Comparison of ENCODE assay signal across 18 cellular contexts in the genomic region with DNA sequence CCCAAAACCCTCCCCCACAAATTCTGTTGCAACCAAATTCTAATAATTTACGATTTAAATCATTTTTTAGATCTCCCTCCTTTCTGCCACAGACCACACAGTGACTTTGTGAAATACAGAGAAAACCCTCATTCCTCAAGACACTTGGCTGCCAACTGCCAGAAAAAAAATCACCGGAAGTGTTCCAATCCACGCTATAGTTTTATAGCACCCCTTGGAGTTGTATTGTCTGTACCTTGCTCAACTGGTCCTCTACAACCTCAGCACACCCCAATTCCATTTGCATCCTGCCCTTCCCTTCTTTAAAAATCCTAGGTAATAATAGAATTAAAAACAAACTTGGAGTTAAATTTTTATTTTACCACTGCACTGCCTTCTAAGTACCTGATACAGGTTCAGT.
A peak's percentile ranks its signal among the peaks of the same experiment; 100 is the strongest.
DNase-seq lines count a peak whose midpoint lies in the region; ATAC-seq, FAIRE-seq and TF ChIP-seq lines count a peak whose summit lies in the region.
"Had no signal": no experiment of that assay in that cellular context is flagged by ENCODE, and none has a peak within 500 bp of the region (broad histone marks: within the 10 kb centered on the region; RNA-seq: fewer than 3 reads in every experiment).

No MANE protein-coding gene starts in this region.

- H3K27me3 ChIP-seq in GM23338 (ENCODE audit: insufficient read depth) (no peaks in the 10 kb centered on the region), astrocyte (ENCODE audit: insufficient read depth, low read length) (no peaks in the 10 kb centered on the region)

- POLR2A ChIA-PET in activated CD8-positive, alpha-beta T cell treated with anti-CD3 and anti-CD28 coated beads, Interleukin-2, amount 10 ng/mL, durations not matched to agents 7 days and 5 days (lab: Charles Lee), result no interaction called here

- H3K4me1 Mint-ChIP-seq in GM23338, result peaks cover 34% of the 10 kb centered on the region
- H3K4me1 Mint-ChIP-seq in astrocyte (ENCODE audit: low read depth, unreplicated experiment), result peaks cover 15% of the 10 kb centered on the region
- peaks cover 7% of the 10 kb centered on the region for H3K4me1 Mint-ChIP-seq in activated CD8-positive, alpha-beta T cell treated with anti-CD3 and anti-CD28 coated beads, Interleukin-2, amount 10 ng/mL, durations not matched to agents 7 days and 5 days (ENCODE audit: low read depth)

- peaks cover 5% of the 10 kb centered on the region for H3K27me3 Mint-ChIP-seq in GM23338 (ENCODE audit: insufficient read depth, low read depth, poor library complexity)
- H3K27me3 Mint-ChIP-seq in astrocyte (ENCODE audit: low read depth, unreplicated experiment), result no peaks in the 10 kb centered on the region
- H3K27me3 Mint-ChIP-seq in activated CD8-positive, alpha-beta T cell treated with anti-CD3 and anti-CD28 coated beads, Interleukin-2, amount 10 ng/mL, durations not matched to agents 7 days and 5 days (ENCODE audit: low read depth), result no peaks in the 10 kb centered on the region

- H3K27ac ChIP-seq in GM23338 (ENCODE audit: low read depth) (no peak overlapping the region), astrocyte (ENCODE audit: low read depth, low read length) (no peak overlapping the region)

- 0 out of 2 replicates have a peak overlapping the region, but pooled peaks have one; percentile 27 for H3K4me2 ChIP-seq in GM23338
- no peak overlapping the region for H3K4me2 ChIP-seq in astrocyte (ENCODE audit: low read length)

- intact Hi-C loops in mucosa of descending colon (cut with DNase I, micrococcal nuclease), result no loop called here

- H3K9me3 Mint-ChIP-seq in GM23338 (peaks cover 5% of the 10 kb centered on the region; the same call in 2 of the 3 replicates), astrocyte (ENCODE audit: unreplicated experiment) (peaks cover 11% of the 10 kb centered on the region)
- H3K9me3 Mint-ChIP-seq in activated CD8-positive, alpha-beta T cell treated with anti-CD3 and anti-CD28 coated beads, Interleukin-2, amount 10 ng/mL, durations not matched to agents 7 days and 5 days (ENCODE audit: insufficient read depth), result no peaks in the 10 kb centered on the region
- H3K9me3 Mint-ChIP-seq: T-cell had no signal

- H2AFZ ChIP-seq in GM23338 (no peak overlapping the region), astrocyte (ENCODE audit: low read depth, low read length) (no peak overlapping the region)

- H3K4me3 ChIP-seq in GM23338, result no peak overlapping the region
- no peak overlapping the region for H3K4me3 ChIP-seq in astrocyte (ENCODE audit: insufficient read depth, low read depth, low read length)
- H3K4me3 ChIP-seq in mucosa of descending colon, result no peak overlapping the region
- H3K4me3 ChIP-seq: K562 had no signal

- FAIRE-seq in astrocyte (lab: Jason Lieb, UNC), result no peak
- FAIRE-seq: K562 had no signal

- no peak for DNase-seq in GM23338 (ENCODE audit: low spot score)
- peak; percentile 4 for DNase-seq in M059J (ENCODE audit: low read depth)
- DNase-seq in astrocyte (ENCODE audit: low read depth), result no peak
- DNase-seq in mucosa of descending colon, result peak in 1 of 3 donors; percentile 50
- no peak for DNase-seq in GF-D8 (lab: John Stamatoyannopoulos, UW)
- DNase-seq in activated CD8-positive, alpha-beta T cell treated with anti-CD3 and anti-CD28 coated beads, Interleukin-2, amount 10 ng/mL, durations not matched to agents 7 days and 5 days, result no peak
- DNase-seq: DMS79 treated with DMSO at 0.1 percent for 48 hours; H9; NCI-H187; NCI-H2107; NCI-H510A; NCI-H748 treated with DMSO at 0.1 percent for 48 hours; NK-92 treated with Interleukin-12 subunit alpha and Interleukin-12 subunit beta, amount 100 ng/mL, for 24 hours; T-cell had no signal

- CTCF ChIA-PET in activated CD8-positive, alpha-beta T cell treated with anti-CD3 and anti-CD28 coated beads, Interleukin-2, amount 10 ng/mL, durations not matched to agents 7 days and 5 days (lab: Charles Lee), result no interaction called here

- no peaks in the 10 kb centered on the region for H3F3A ChIP-seq in GM23338 (replicated peaks; ENCODE audit: low read depth)

- peak overlapping the region; percentile 66 for H3K27ac Mint-ChIP-seq in GM23338
- peak overlapping the region; percentile 42 for H3K27ac Mint-ChIP-seq in astrocyte (ENCODE audit: unreplicated experiment)
- H3K27ac Mint-ChIP-seq in activated CD8-positive, alpha-beta T cell treated with anti-CD3 and anti-CD28 coated beads, Interleukin-2, amount 10 ng/mL, durations not matched to agents 7 days and 5 days, result no peak overlapping the region
- H3K27ac Mint-ChIP-seq: CD14-positive monocyte, T-cell had no signal

- H3K9ac ChIP-seq in astrocyte (ENCODE audit: low read length), result no peak overlapping the region

- H4K20me1 ChIP-seq in GM23338 (replicated peaks; ENCODE audit: insufficient read depth), result no peaks in the 10 kb centered on the region
- H4K20me1 ChIP-seq in astrocyte (ENCODE audit: insufficient read depth, low read length), result no peaks in the 10 kb centered on the region

- H3K4me1 ChIP-seq in GM23338 (ENCODE audit: insufficient read depth), result peaks cover 29% of the 10 kb centered on the region
- no peaks in the 10 kb centered on the region for H3K4me1 ChIP-seq in astrocyte (ENCODE audit: insufficient read depth, low read length)
- peaks cover 8% of the 10 kb centered on the region for H3K4me1 ChIP-seq in mucosa of descending colon (ENCODE audit: low read depth)

- no peaks in the 10 kb centered on the region for H3K36me3 ChIP-seq in GM23338 (ENCODE audit: insufficient read depth)
- no peaks in the 10 kb centered on the region for H3K36me3 ChIP-seq in astrocyte (ENCODE audit: insufficient read depth, low read length)
- no peaks in the 10 kb centered on the region for H3K36me3 ChIP-seq in mucosa of descending colon (ENCODE audit: low read depth)

- H3K79me2 ChIP-seq in GM23338 (replicated peaks; ENCODE audit: insufficient read depth), result no peaks in the 10 kb centered on the region
- H3K79me2 ChIP-seq in astrocyte (ENCODE audit: insufficient read depth, low read length), result no peaks in the 10 kb centered on the region

- TF ChIP-seq CTCF in GM23338 (conservative IDR thresholded peaks at IDR 0.05; ENCODE audit: low read depth in 2 of 2), result no peak
- no peak for TF ChIP-seq CTCF in astrocyte (IDR thresholded peaks at IDR 0.05; ENCODE audit: insufficient read depth, low read depth, low read length)
- TF ChIP-seq CTCF in mucosa of descending colon (IDR thresholded peaks at IDR 0.05), result no peak

- no peaks in the 10 kb centered on the region for H3K9me3 ChIP-seq in astrocyte (ENCODE audit: insufficient read depth, low read depth, low read length)
- no peaks in the 10 kb centered on the region for H3K9me3 ChIP-seq in mucosa of descending colon

- no peak for ATAC-seq in GM23338
- ATAC-seq in mucosa of descending colon, result peak; percentile 78
- no peak for ATAC-seq in GM18909 (IDR thresholded peaks at IDR 0.05; ENCODE audit: poor library complexity, unreplicated experiment)
- no peak for ATAC-seq in GM21528 (IDR thresholded peaks at IDR 0.05; ENCODE audit: low FRiP score, unreplicated experiment)
- ATAC-seq in activated CD8-positive, alpha-beta T cell treated with anti-CD3 and anti-CD28 coated beads, Interleukin-2, amount 10 ng/mL, durations not matched to agents 7 days and 5 days, result no peak
- ATAC-seq: K562, T-cell had no signal

- no peaks in the 10 kb centered on the region for H3K9me2 ChIP-seq in GM23338 (ENCODE audit: insufficient read depth)

- H3K4me3 Mint-ChIP-seq in GM23338 (no peak overlapping the region), astrocyte (ENCODE audit: unreplicated experiment) (no peak overlapping the region)
- no peak overlapping the region for H3K4me3 Mint-ChIP-seq in activated CD8-positive, alpha-beta T cell treated with anti-CD3 and anti-CD28 coated beads, Interleukin-2, amount 10 ng/mL, durations not matched to agents 7 days and 5 days
- H3K4me3 Mint-ChIP-seq: CD14-positive monocyte, H9, T-cell had no signal

- H3K36me3 Mint-ChIP-seq in GM23338 (ENCODE audit: low read depth) (peaks cover 13% of the 10 kb centered on the region; the same call in 2 of the 3 replicates), astrocyte (ENCODE audit: low read depth, unreplicated experiment) (peaks cover 10% of the 10 kb centered on the region)
- no peaks in the 10 kb centered on the region for H3K36me3 Mint-ChIP-seq in activated CD8-positive, alpha-beta T cell treated with anti-CD3 and anti-CD28 coated beads, Interleukin-2, amount 10 ng/mL, durations not matched to agents 7 days and 5 days (ENCODE audit: low read depth)
- H3K36me3 Mint-ChIP-seq: CD14-positive monocyte, T-cell had no signal

TF ChIP-seq in GM23338, 12 proteins besides CTCF, POLR2A, EP300 and RAD21 (continues in another document):
- TF ChIP-seq REST (IDR thresholded peaks at IDR 0.05; ENCODE audit: unreplicated experiment), result no peak
- TF ChIP-seq, protein P1, sequence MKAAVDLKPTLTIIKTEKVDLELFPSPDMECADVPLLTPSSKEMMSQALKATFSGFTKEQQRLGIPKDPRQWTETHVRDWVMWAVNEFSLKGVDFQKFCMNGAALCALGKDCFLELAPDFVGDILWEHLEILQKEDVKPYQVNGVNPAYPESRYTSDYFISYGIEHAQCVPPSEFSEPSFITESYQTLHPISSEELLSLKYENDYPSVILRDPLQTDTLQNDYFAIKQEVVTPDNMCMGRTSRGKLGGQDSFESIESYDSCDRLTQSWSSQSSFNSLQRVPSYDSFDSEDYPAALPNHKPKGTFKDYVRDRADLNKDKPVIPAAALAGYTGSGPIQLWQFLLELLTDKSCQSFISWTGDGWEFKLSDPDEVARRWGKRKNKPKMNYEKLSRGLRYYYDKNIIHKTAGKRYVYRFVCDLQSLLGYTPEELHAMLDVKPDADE (IDR thresholded peaks at IDR 0.05), result no peak
